In genomic region chr9:101270325-101270701, GRCh38 we compare ENCODE assay signal across 12 cellular contexts.
"Had no signal": no experiment of that assay in that cellular context is flagged by ENCODE, and none has a peak within 500 bp of the region (broad histone marks: within the 10 kb centered on the region; RNA-seq: fewer than 3 reads in every experiment).

No MANE protein-coding gene starts in this region.

- DNase-seq: activated CD4-positive, alpha-beta memory T cell treated with anti-CD3 and anti-CD28 coated beads for 36 hours; activated effector memory CD4-positive, alpha-beta T cell treated with anti-CD3 and anti-CD28 coated beads, Interleukin-2, amount 50 U/mL, for 16 hours; activated T-cell treated with anti-CD3 and anti-CD28 coated beads, Interleukin-2, amount 50 U/mL, for 4 hours; nephron progenitor cell; sigmoid colon; stimulated activated naive CD4-positive, alpha-beta T cell; SW 1271 had no signal

- H3K4me3 ChIP-seq: lung, sigmoid colon, suprapubic skin, upper lobe of left lung had no signal

- H3K27me3 ChIP-seq: sigmoid colon, suprapubic skin, upper lobe of left lung had no signal

- H3K27ac ChIP-seq: epithelial cell of prostate, sigmoid colon, suprapubic skin, upper lobe of left lung had no signal

- H3K4me1 ChIP-seq: sigmoid colon, suprapubic skin, upper lobe of left lung had no signal

- H3K36me3 ChIP-seq: sigmoid colon, suprapubic skin, upper lobe of left lung had no signal

- H3K9me3 ChIP-seq: sigmoid colon, suprapubic skin, upper lobe of left lung had no signal

- FAIRE-seq: colon had no signal
